In the genomic region with DNA sequence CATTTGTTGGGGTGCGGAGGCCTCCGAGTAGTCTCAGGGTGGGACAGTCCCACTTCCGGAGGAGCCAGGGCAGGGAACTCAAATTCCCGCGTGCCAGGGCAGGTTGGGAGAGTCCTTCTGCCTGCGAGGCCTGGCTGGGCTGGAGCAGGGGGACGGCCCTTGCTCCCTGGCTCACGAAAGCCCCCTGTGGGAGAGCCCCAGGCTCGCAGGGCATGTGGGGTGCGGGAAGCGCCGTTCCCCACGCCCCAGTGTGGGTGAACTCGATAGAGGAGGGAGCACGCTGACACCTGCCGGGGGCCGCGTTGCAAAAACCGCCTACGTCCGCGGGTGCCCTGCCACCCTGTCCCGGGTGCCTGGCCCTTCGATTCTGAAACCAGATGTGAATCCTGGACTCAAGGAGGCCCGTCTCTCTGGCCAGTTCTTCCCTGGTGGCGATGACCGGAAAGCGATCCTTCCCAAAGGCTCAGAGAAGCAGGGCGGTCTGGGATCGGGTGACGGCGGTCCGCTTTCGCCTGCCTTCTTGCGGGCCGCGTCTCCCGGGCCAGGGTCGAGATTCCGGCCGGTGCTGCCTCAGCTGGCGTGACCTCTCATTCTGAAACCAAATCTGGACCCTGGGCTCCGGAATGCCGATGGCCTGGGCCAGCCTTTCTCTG, we compare ENCODE assay signal across 28 cellular contexts.
DNase-seq lines count a peak whose midpoint lies in the region; ATAC-seq and TF ChIP-seq lines count a peak whose summit lies in the region.
"Had no signal": no experiment of that assay in that cellular context is flagged by ENCODE, and none has a peak within 500 bp of the region (broad histone marks: within the 10 kb centered on the region; RNA-seq: fewer than 3 reads in every experiment).

No MANE protein-coding gene starts in this region.

- H3K4me3 Mint-ChIP-seq in activated CD4-positive, alpha-beta T cell treated with anti-CD3 and anti-CD28 coated beads, Interleukin-2, amount 10 ng/mL, durations not matched to agents 24 days and 14 days: peak overlapping the region; percentile 47
- H3K4me3 Mint-ChIP-seq in stimulated activated naive CD8-positive, alpha-beta T cell treated with anti-CD3 and anti-CD28 coated beads, Interleukin-15, amount 100 ng/mL, for 72 hours: peak overlapping the region in 1 of 2 donors; percentile 70
- H3K4me3 Mint-ChIP-seq: B cell; GM23338; stimulated activated naive CD8-positive, alpha-beta T cell treated with anti-CD3 and anti-CD28 coated beads, Interleukin-15, Interleukin-2, amounts not matched to agents 100 ng/mL and 50 ng/mL, for 24 hours; type B pancreatic cell had no signal

- no peaks in the 10 kb centered on the region for H3K4me1 ChIP-seq in left lung
- no peaks in the 10 kb centered on the region for H3K4me1 ChIP-seq in aorta (ENCODE audit: control insufficient read depth in 1 of 2, insufficient read depth in 2 of 2, low read length in 2 of 2)
- H3K4me1 ChIP-seq: ascending aorta had no signal

- H3K27ac ChIP-seq in left lung (no peak overlapping the region), aorta (ENCODE audit: low read depth in 1 of 2, low read length in 2 of 2) (no peak overlapping the region)
- H3K27ac ChIP-seq: ascending aorta had no signal

- H3K4me1 Mint-ChIP-seq in activated CD4-positive, alpha-beta T cell treated with anti-CD3 and anti-CD28 coated beads, Interleukin-2, amount 10 ng/mL, durations not matched to agents 24 days and 14 days: no peaks in the 10 kb centered on the region
- H3K4me1 Mint-ChIP-seq in stimulated activated naive CD8-positive, alpha-beta T cell treated with anti-CD3 and anti-CD28 coated beads, Interleukin-15, amount 100 ng/mL, for 72 hours: no peaks in the 10 kb centered on the region
- H3K4me1 Mint-ChIP-seq: B cell, GM23338 had no signal

- H3K36me3 ChIP-seq in left lung: no peaks in the 10 kb centered on the region
- H3K36me3 ChIP-seq in aorta (ENCODE audit: control insufficient read depth in 1 of 2, insufficient read depth in 2 of 2, low read length in 1 of 2): no peaks in the 10 kb centered on the region
- H3K36me3 ChIP-seq: ascending aorta had no signal

- no peak for DNase-seq in activated CD4-positive, alpha-beta T cell treated with anti-CD3 and anti-CD28 coated beads, Interleukin-2, amount 10 ng/mL, durations not matched to agents 24 days and 14 days
- no peak for DNase-seq in activated CD4-positive, alpha-beta T cell treated with anti-CD3 and anti-CD28 coated beads, Interleukin-2, amount 50 U/mL, for 1 hour
- DNase-seq in stimulated activated naive CD8-positive, alpha-beta T cell treated with anti-CD3 and anti-CD28 coated beads, Interleukin-15, amount 100 ng/mL, for 72 hours: peak in 1 of 2 donors; percentile 16
- DNase-seq in stimulated activated naive CD8-positive, alpha-beta T cell treated with anti-CD3 and anti-CD28 coated beads, Interleukin-15, Interleukin-2, amounts not matched to agents 100 U/mL and 50 U/mL, for 24 hours: no peak
- DNase-seq in left lung: no peak
- DNase-seq in aorta: no peak
- DNase-seq in medulla oblongata (ENCODE audit: extremely low spot score): no peak
- DNase-seq: activated gamma-delta T cell treated with Interleukin-2 at 50 U/mL for 16 hours; central memory CD4-positive, alpha-beta T cell; DMS79 treated with DMSO at 0.1 percent for 48 hours; erythroblast; foreskin melanocyte; mesenchymal stem cell; NCI-H1092; NCI-H1930; NCI-H2227 treated with DMSO at 0.1 percent for 48 hours; NCI-H748 treated with DMSO at 0.1 percent for 48 hours; occipital lobe; SIG-M5; stimulated activated CD4-positive, alpha-beta T cell treated with anti-CD3 and anti-CD28 coated beads, Interleukin-2, amount 100 ng/mL, for 48 hours; T-cell had no signal

- peaks cover 6% of the 10 kb centered on the region for H3K36me3 Mint-ChIP-seq in activated CD4-positive, alpha-beta T cell treated with anti-CD3 and anti-CD28 coated beads, Interleukin-2, amount 10 ng/mL, durations not matched to agents 24 days and 14 days (ENCODE audit: low read depth)
- H3K36me3 Mint-ChIP-seq: type B pancreatic cell had no signal

- 40 to 47% methylated on average over 44 of the region's 44 CpGs for WGBS in aorta, 2 donors

- H3K9me3 ChIP-seq in left lung (peaks cover 0 to 16% of the 10 kb centered on the region in 2 donors), aorta (ENCODE audit: control insufficient read depth, low read length) (no peaks in the 10 kb centered on the region)
- H3K9me3 ChIP-seq: ascending aorta had no signal

- intact Hi-C loops in activated CD4-positive, alpha-beta T cell treated with anti-CD3 and anti-CD28 coated beads, Interleukin-2, amount 10 ng/mL, durations not matched to agents 24 days and 14 days (cut with micrococcal nuclease): no loop called here
- intact Hi-C loops in left lung (cut with DNase I) (no loop called here), aorta (cut with DNase I) (no loop called here)

- H3K9me3 Mint-ChIP-seq in activated CD4-positive, alpha-beta T cell treated with anti-CD3 and anti-CD28 coated beads, Interleukin-2, amount 10 ng/mL, durations not matched to agents 24 days and 14 days: peaks cover 26% of the 10 kb centered on the region
- H3K9me3 Mint-ChIP-seq in stimulated activated naive CD8-positive, alpha-beta T cell treated with anti-CD3 and anti-CD28 coated beads, Interleukin-15, amount 100 ng/mL, for 72 hours: peaks cover 12 to 63% of the 10 kb centered on the region in 2 donors

- H3K27me3 ChIP-seq in left lung (peaks cover 0 to 49% of the 10 kb centered on the region in 2 donors), aorta (ENCODE audit: control insufficient read depth in 1 of 2, insufficient read depth in 2 of 2, low read length in 1 of 2) (no peaks in the 10 kb centered on the region)
- H3K27me3 ChIP-seq: ascending aorta had no signal

- H3K27me3 Mint-ChIP-seq in activated CD4-positive, alpha-beta T cell treated with anti-CD3 and anti-CD28 coated beads, Interleukin-2, amount 10 ng/mL, durations not matched to agents 24 days and 14 days: peaks cover 16% of the 10 kb centered on the region
- peaks cover 28% of the 10 kb centered on the region for H3K27me3 Mint-ChIP-seq in stimulated activated naive CD8-positive, alpha-beta T cell treated with anti-CD3 and anti-CD28 coated beads, Interleukin-15, amount 100 ng/mL, for 72 hours
- H3K27me3 Mint-ChIP-seq: B cell, type B pancreatic cell had no signal

- TF ChIP-seq CTCF in left lung (IDR thresholded peaks at IDR 0.05): no peak

- H3K4me3 ChIP-seq in left lung: no peak overlapping the region
- H3K4me3 ChIP-seq in aorta (ENCODE audit: low read length in 2 of 2): no peak overlapping the region
- H3K4me3 ChIP-seq: ascending aorta, GM23338, smooth muscle cell had no signal

- H3K27ac Mint-ChIP-seq in activated CD4-positive, alpha-beta T cell treated with anti-CD3 and anti-CD28 coated beads, Interleukin-2, amount 10 ng/mL, durations not matched to agents 24 days and 14 days: no peak overlapping the region
- no peak overlapping the region for H3K27ac Mint-ChIP-seq in stimulated activated naive CD8-positive, alpha-beta T cell treated with anti-CD3 and anti-CD28 coated beads, Interleukin-15, amount 100 ng/mL, for 72 hours
- H3K27ac Mint-ChIP-seq: B cell; GM23338; stimulated activated naive CD8-positive, alpha-beta T cell treated with anti-CD3 and anti-CD28 coated beads, Interleukin-15, Interleukin-2, amounts not matched to agents 100 ng/mL and 50 ng/mL, for 24 hours; T-cell; type B pancreatic cell had no signal

- peak; percentile 57 for ATAC-seq in stimulated activated naive CD8-positive, alpha-beta T cell treated with anti-CD3 and anti-CD28 coated beads, Interleukin-15, amount 100 ng/mL, for 72 hours
- no peak for ATAC-seq in stimulated activated naive CD8-positive, alpha-beta T cell treated with anti-CD3 and anti-CD28 coated beads, Interleukin-15, Interleukin-2, amounts not matched to agents 100 U/mL and 50 U/mL, for 24 hours
- ATAC-seq in left lung: peak; percentile 26
- ATAC-seq in aorta (ENCODE audit: low FRiP score): peak; percentile 65
- no peak for ATAC-seq in GM21737 (IDR thresholded peaks at IDR 0.05; ENCODE audit: unreplicated experiment)
- ATAC-seq: GM23338 had no signal

Comparison
In these comparisons a context has a peak if more than half of its experiments do, and no peak if none do; other contexts are left out.
1. ATAC-seq: peak in stimulated activated naive CD8-positive, alpha-beta T cell treated with anti-CD3 and anti-CD28 coated beads, Interleukin-15, amount 100 ng/mL, for 72 hours (single experiment), left lung (single experiment) and aorta (single experiment); none in stimulated activated naive CD8-positive, alpha-beta T cell treated with anti-CD3 and anti-CD28 coated beads, Interleukin-15, Interleukin-2, amounts not matched to agents 100 U/mL and 50 U/mL, for 24 hours (single experiment) and GM21737 (single experiment).